Comparison of ENCODE assay signal across 9 cellular contexts in the genomic region with DNA sequence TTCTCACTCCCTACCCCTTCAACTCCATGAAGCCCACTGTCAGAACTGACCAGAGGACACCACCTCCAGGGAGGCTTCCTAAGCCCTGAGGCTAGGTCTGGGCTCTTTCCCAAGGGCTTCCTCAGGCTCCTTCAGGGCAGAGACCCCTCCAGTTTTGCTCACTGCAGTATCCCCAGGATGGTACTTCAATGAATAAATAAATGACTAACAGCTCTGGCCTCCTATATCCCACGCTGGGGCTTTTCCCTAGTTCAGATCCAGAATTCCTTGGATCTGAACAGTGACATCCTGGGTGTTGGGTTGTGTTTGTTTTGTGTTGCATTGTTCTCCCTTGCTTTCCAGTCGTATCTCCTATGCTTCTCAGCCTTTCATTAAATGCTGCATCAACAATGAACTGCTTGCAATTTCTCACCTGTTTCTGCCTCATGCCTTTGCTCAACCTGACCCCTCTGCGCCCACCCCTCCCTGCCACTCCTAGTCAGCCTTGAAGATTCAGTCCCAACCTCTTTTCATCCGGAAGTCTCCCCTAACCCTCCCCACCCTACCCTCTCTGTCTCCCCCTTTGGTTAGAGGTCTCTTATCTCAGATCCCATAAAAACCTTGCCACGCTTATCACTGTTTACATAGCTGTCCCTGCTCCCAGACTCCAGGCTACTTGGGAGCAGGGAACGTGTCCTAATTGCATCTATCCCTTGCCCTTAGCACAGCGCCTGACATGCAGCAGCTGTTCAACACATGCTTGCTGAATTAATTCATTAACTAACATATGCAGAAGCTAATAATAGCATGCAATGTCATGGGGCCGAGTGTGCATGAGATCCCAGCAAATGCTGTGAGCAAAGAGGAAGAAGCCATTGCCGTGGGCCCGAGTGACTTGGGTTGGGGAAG. TPM values are rescaled to one million over a fixed set of nuclear protein-coding genes. Genes with fewer than 3 reads are reported as not detected.
DNase-seq lines count a peak whose midpoint lies in the region; ATAC-seq and TF ChIP-seq lines count a peak whose summit lies in the region.
"Had no signal": no experiment of that assay in that cellular context is flagged by ENCODE, and none has a peak within 500 bp of the region (broad histone marks: within the 10 kb centered on the region; RNA-seq: fewer than 3 reads in every experiment).

No MANE protein-coding gene starts in this region.

- TF ChIP-seq CTCF in HFF-Myc (IDR thresholded peaks at IDR 0.05; ENCODE audit: low read depth, low read length, missing control alignments) (no peak), right atrium auricular region (IDR thresholded peaks at IDR 0.05) (no peak)

- no peaks in the 10 kb centered on the region for H3K36me3 Mint-ChIP-seq in activated naive CD4-positive, alpha-beta T cell treated with anti-CD3 and anti-CD28 coated beads, Interleukin-2, amount 50 U/mL, for 72 hours
- no peaks in the 10 kb centered on the region for H3K36me3 Mint-ChIP-seq in activated naive CD4-positive, alpha-beta T cell treated with anti-CD3 and anti-CD28 coated beads, Interleukin-2, amount 10 ng/mL, durations not matched to agents 7 days and 5 days

- CTCF ChIA-PET in activated naive CD4-positive, alpha-beta T cell treated with anti-CD3 and anti-CD28 coated beads, Interleukin-2, amount 10 ng/mL, durations not matched to agents 7 days and 5 days (lab: Charles Lee) = no interaction called here

- peaks cover 47% of the 10 kb centered on the region for H3K4me1 ChIP-seq in adipocyte (ENCODE audit: control insufficient read depth, insufficient read depth, low read length)
- H3K4me1 ChIP-seq in right atrium auricular region = peaks cover 0 to 87% of the 10 kb centered on the region in 2 donors
- peaks cover 73 to 83% (median 78%) of the 10 kb centered on the region in 3 donors for H3K4me1 ChIP-seq in skeletal muscle tissue (ENCODE audit: control insufficient read depth in 3 of 3, insufficient read depth in 3 of 3, low read length in 3 of 3)

- H3K9ac ChIP-seq in adipocyte (ENCODE audit: low read length) (peak overlapping the region; percentile 48), skeletal muscle tissue (ENCODE audit: low read depth in 1 of 3, low read length in 3 of 3) (peak overlapping the region; percentile 74 to 80 (median 78))

- no peak overlapping the region for H3K4me3 Mint-ChIP-seq in activated naive CD4-positive, alpha-beta T cell treated with anti-CD3 and anti-CD28 coated beads, Interleukin-2, amount 10 ng/mL, durations not matched to agents 7 days and 5 days

- peak; percentile 83 for DNase-seq in HFF-Myc (ENCODE audit: extremely low read depth, low read depth)
- peak; percentile 44 for DNase-seq in adipocyte (ENCODE audit: low read depth)
- DNase-seq in right atrium auricular region (ENCODE audit: low spot score) = no peak
- DNase-seq in activated CD4-positive, alpha-beta T cell treated with anti-CD3 and anti-CD28 coated beads for 1 hour = no peak
- no peak for DNase-seq in activated naive CD4-positive, alpha-beta T cell treated with anti-CD3 and anti-CD28 coated beads, Interleukin-2, amount 50 U/mL, for 72 hours (ENCODE audit: low spot score in 2 of 2)
- DNase-seq in activated naive CD4-positive, alpha-beta T cell treated with anti-CD3 and anti-CD28 coated beads, Interleukin-2, amount 10 ng/mL, durations not matched to agents 7 days and 5 days = no peak
- DNase-seq: T-helper 1 cell had no signal

- H3K4me1 Mint-ChIP-seq in activated naive CD4-positive, alpha-beta T cell treated with anti-CD3 and anti-CD28 coated beads, Interleukin-2, amount 10 ng/mL, durations not matched to agents 7 days and 5 days = no peaks in the 10 kb centered on the region

- H3K27me3 Mint-ChIP-seq in activated naive CD4-positive, alpha-beta T cell treated with anti-CD3 and anti-CD28 coated beads, Interleukin-2, amount 10 ng/mL, durations not matched to agents 7 days and 5 days = peaks cover 20% of the 10 kb centered on the region

- H3K36me3 ChIP-seq in adipocyte (ENCODE audit: control insufficient read depth, insufficient read depth, low read length, severe bottlenecking) (no peaks in the 10 kb centered on the region), right atrium auricular region (no peaks in the 10 kb centered on the region), skeletal muscle tissue (ENCODE audit: control insufficient read depth in 3 of 3, insufficient read depth in 3 of 3, low read length in 3 of 3) (no peaks in the 10 kb centered on the region)

- H3K9me3 ChIP-seq in adipocyte (ENCODE audit: control insufficient read depth, low read length) (no peaks in the 10 kb centered on the region), right atrium auricular region (no peaks in the 10 kb centered on the region), skeletal muscle tissue (ENCODE audit: control insufficient read depth in 3 of 3, low read length in 3 of 3) (no peaks in the 10 kb centered on the region)

- H3K4me3 ChIP-seq in HFF-Myc (replicated peaks; ENCODE audit: low read depth, low read length) = no peak overlapping the region
- H3K4me3 ChIP-seq in adipocyte (ENCODE audit: low read length) = no peak overlapping the region
- no peak overlapping the region for H3K4me3 ChIP-seq in right atrium auricular region
- peak overlapping the region; percentile 16 to 52 (median 26) for H3K4me3 ChIP-seq in skeletal muscle tissue (ENCODE audit: low read length in 3 of 3)

- H3K27me3 ChIP-seq in adipocyte (replicated peaks; ENCODE audit: control insufficient read depth, insufficient read depth, low read length) (no peaks in the 10 kb centered on the region), right atrium auricular region (no peaks in the 10 kb centered on the region), skeletal muscle tissue (ENCODE audit: control insufficient read depth in 3 of 3, insufficient read depth in 3 of 3, low read length in 3 of 3) (no peaks in the 10 kb centered on the region)

- H3K9me3 Mint-ChIP-seq in activated naive CD4-positive, alpha-beta T cell treated with anti-CD3 and anti-CD28 coated beads, Interleukin-2, amount 50 U/mL, for 72 hours = no peaks in the 10 kb centered on the region
- no peaks in the 10 kb centered on the region for H3K9me3 Mint-ChIP-seq in activated naive CD4-positive, alpha-beta T cell treated with anti-CD3 and anti-CD28 coated beads, Interleukin-2, amount 10 ng/mL, durations not matched to agents 7 days and 5 days

- peak overlapping the region; percentile 86 to 89 for H3K27ac ChIP-seq in right atrium auricular region
- H3K27ac ChIP-seq in skeletal muscle tissue (ENCODE audit: low read depth, low read length) = peak overlapping the region; percentile 98

- no peak for ATAC-seq in GM19023 (IDR thresholded peaks at IDR 0.05; ENCODE audit: unreplicated experiment)
- no peak for ATAC-seq in activated naive CD4-positive, alpha-beta T cell treated with anti-CD3 and anti-CD28 coated beads, Interleukin-2, amount 50 U/mL, for 72 hours

- no peak overlapping the region for H3K27ac Mint-ChIP-seq in activated naive CD4-positive, alpha-beta T cell treated with anti-CD3 and anti-CD28 coated beads, Interleukin-2, amount 50 U/mL, for 72 hours
- H3K27ac Mint-ChIP-seq in activated naive CD4-positive, alpha-beta T cell treated with anti-CD3 and anti-CD28 coated beads, Interleukin-2, amount 10 ng/mL, durations not matched to agents 7 days and 5 days = no peak overlapping the region

RNA-seq across cellular contexts. Expression of a gene that starts 41.7 kb away (rescaled TPM):
- total RNA-seq in right atrium auricular region (100 to 1,000 TPM in 1 of 2 donors, 10 to 100 TPM in 1; 58.0 to 250 TPM), skeletal muscle tissue (218 TPM)
- total RNA-seq in activated naive CD4-positive, alpha-beta T cell treated with anti-CD3 and anti-CD28 coated beads, Interleukin-2, amount 50 U/mL, for 72 hours = under 1 TPM; 0.09 to 0.82 TPM

Comparison
In these comparisons a context has a peak if more than half of its experiments do, and no peak if none do; other contexts are left out.
1. DNase-seq: peak in HFF-Myc (single experiment) and adipocyte (single experiment); none in right atrium auricular region (single experiment), activated CD4-positive, alpha-beta T cell treated with anti-CD3 and anti-CD28 coated beads for 1 hour (single experiment), activated naive CD4-positive, alpha-beta T cell treated with anti-CD3 and anti-CD28 coated beads, Interleukin-2, amount 50 U/mL, for 72 hours (0 of 2) and activated naive CD4-positive, alpha-beta T cell treated with anti-CD3 and anti-CD28 coated beads, Interleukin-2, amount 10 ng/mL, durations not matched to agents 7 days and 5 days (single experiment).
2. H3K4me3 ChIP-seq: peak in skeletal muscle tissue (3 of 3); none in HFF-Myc (single experiment), adipocyte (single experiment) and right atrium auricular region (0 of 2).
3. RNA of a gene that starts 41.7 kb away (total RNA-seq): 58.0 to 250 TPM in right atrium auricular region and 218 TPM in skeletal muscle tissue (single experiment); 0.09 to 0.82 TPM in activated naive CD4-positive, alpha-beta T cell treated with anti-CD3 and anti-CD28 coated beads, Interleukin-2, amount 50 U/mL, for 72 hours; every median in the first group is over 10 times any median in the second.